ENCODE assay signal across 18 cellular contexts in the genomic region with DNA sequence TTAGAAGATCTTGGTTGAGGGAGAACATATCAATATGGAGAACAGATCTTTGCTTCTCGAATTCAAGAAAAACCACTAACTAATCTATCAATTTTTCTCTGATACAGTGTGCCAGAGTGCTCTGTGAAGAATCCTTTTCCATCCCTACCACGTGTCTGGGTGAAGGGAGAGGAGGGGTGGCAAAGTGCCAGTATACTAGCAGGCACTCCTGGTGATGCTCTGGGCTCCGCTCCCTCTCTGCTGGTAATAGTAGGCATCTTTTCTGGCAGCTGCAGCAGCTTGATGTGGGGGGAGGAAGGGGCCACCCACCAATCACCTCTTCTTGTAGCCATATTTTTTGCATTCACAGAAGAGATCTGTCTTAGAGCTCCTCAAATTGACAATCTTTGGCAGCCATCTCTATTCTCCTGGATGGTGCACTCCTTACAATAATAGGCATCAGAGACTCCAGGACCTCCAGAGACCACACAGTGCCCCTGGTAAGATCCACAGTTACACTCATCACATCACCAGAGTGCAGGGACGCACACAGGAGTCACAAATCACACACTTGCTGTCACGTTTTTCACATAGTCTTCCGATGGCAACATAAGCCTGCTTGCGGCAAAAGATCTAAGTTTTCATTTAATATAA. TPM values are rescaled to one million over a fixed set of nuclear protein-coding genes. Genes with fewer than 3 reads are reported as not detected.
DNase-seq lines count a peak whose midpoint lies in the region; ATAC-seq, FAIRE-seq and TF ChIP-seq lines count a peak whose summit lies in the region.
"Had no signal": no experiment of that assay in that cellular context is flagged by ENCODE, and none has a peak within 500 bp of the region (broad histone marks: within the 10 kb centered on the region; RNA-seq: fewer than 3 reads in every experiment).

No MANE protein-coding gene starts in this region.

- H3K4ac ChIP-seq in mesenchymal stem cell (ENCODE audit: low read depth in 1 of 2, low read length in 2 of 2) = no peak overlapping the region

- H2AFZ ChIP-seq in mesenchymal stem cell (ENCODE audit: low read depth, low read length) = no peak overlapping the region

- no peak overlapping the region for H4K91ac ChIP-seq in mesenchymal stem cell (ENCODE audit: low read length)

- H2BK12ac ChIP-seq in mesenchymal stem cell (ENCODE audit: low read length in 2 of 2) = no peak overlapping the region

- H3K27ac ChIP-seq in caudate nucleus (ENCODE audit: low read depth, low read length) (no peak overlapping the region), aorta (ENCODE audit: low read depth in 1 of 2, low read length in 2 of 2) (no peak overlapping the region), mesenchymal stem cell (ENCODE audit: low read length, poor library complexity, severe bottlenecking) (no peak overlapping the region)
- H3K27ac ChIP-seq: WERI-Rb-1 had no signal

- peaks cover 18% of the 10 kb centered on the region for H3K79me1 ChIP-seq in mesenchymal stem cell (replicated peaks; ENCODE audit: low read length, poor library complexity, severe bottlenecking)

- H3K4me3 ChIP-seq in BE2C (ENCODE audit: low read depth, low read length) = no peak overlapping the region
- no peak overlapping the region for H3K4me3 ChIP-seq in aorta (ENCODE audit: low read length in 2 of 2)
- no peak overlapping the region for H3K4me3 ChIP-seq in mesenchymal stem cell (ENCODE audit: insufficient read depth in 1 of 2, low read depth in 1 of 2, low read length in 2 of 2)

- H4K8ac ChIP-seq in mesenchymal stem cell (ENCODE audit: low read length) = no peak overlapping the region

- no peak overlapping the region for H3K23ac ChIP-seq in mesenchymal stem cell (ENCODE audit: low read length in 2 of 2)

- no peak overlapping the region for H3K9ac ChIP-seq in mesenchymal stem cell (ENCODE audit: low read length)

- H3K9me3 ChIP-seq in BE2C = no peaks in the 10 kb centered on the region
- no peaks in the 10 kb centered on the region for H3K9me3 ChIP-seq in aorta (ENCODE audit: control insufficient read depth, low read length)
- H3K9me3 ChIP-seq in mesenchymal stem cell (ENCODE audit: control insufficient read depth, low read length) = no peaks in the 10 kb centered on the region

- no peak overlapping the region for H2BK120ac ChIP-seq in mesenchymal stem cell (ENCODE audit: low read depth, low read length)

- no peak overlapping the region for H2BK15ac ChIP-seq in mesenchymal stem cell (ENCODE audit: low read depth, poor library complexity, severe bottlenecking)

- no peak overlapping the region for H3K14ac ChIP-seq in mesenchymal stem cell (ENCODE audit: low read length in 2 of 2)

- no peak overlapping the region for H2AK5ac ChIP-seq in mesenchymal stem cell (ENCODE audit: low read length, severe bottlenecking)

- TF ChIP-seq CTCF in BE2C (IDR thresholded peaks at IDR 0.05; ENCODE audit: low read depth, low read length) = no peak

- WGBS in aorta, 2 donors = 84 to 85% methylated on average over 7 of the region's 7 CpGs
- WGBS in mesenchymal stem cell = 100% methylated on average over 3 of the region's 7 CpGs

- H3K4me1 ChIP-seq in BE2C (no peaks in the 10 kb centered on the region), aorta (ENCODE audit: control insufficient read depth in 1 of 2, insufficient read depth in 2 of 2, low read length in 2 of 2) (peaks cover 0 to 3% of the 10 kb centered on the region in 2 donors), mesenchymal stem cell (ENCODE audit: control insufficient read depth, insufficient read depth, low read depth, low read length) (peaks cover 1% of the 10 kb centered on the region)

- ATAC-seq in aorta (ENCODE audit: low FRiP score) (no peak), GM21390 (IDR thresholded peaks at IDR 0.05; ENCODE audit: unreplicated experiment) (no peak)
- ATAC-seq: CD8-positive, alpha-beta T cell; stimulated activated naive CD8-positive, alpha-beta T cell treated with anti-CD3 and anti-CD28 coated beads, Interleukin-15, amount 100 ng/mL, for 72 hours had no signal

- DNase-seq in BE2C (peak; percentile 32), NCI-H2081 (lab: John Stamatoyannopoulos, UW) (peak; percentile 82 to 91), caudate nucleus (lab: John Stamatoyannopoulos, UW) (peak in 32 of 61 donors; percentile 3 to 57 (median 21)), medulla oblongata (ENCODE audit: extremely low spot score) (peak; percentile 50), aorta (no peak), mesenchymal stem cell (no peak), RCC 7860 (ENCODE audit: low spot score) (no peak)
- DNase-seq: activated CD4-positive, alpha-beta memory T cell treated with anti-CD3 and anti-CD28 coated beads for 36 hours; activated naive CD4-positive, alpha-beta T cell treated with anti-CD3 and anti-CD28 coated beads, Interleukin-2, amount 50 U/mL, for 16 hours; activated T-cell treated with anti-CD3 and anti-CD28 coated beads, Interleukin-2, amount 50 U/mL, for 1 hour; CD8-positive, alpha-beta T cell; foreskin fibroblast; NCI-H2227 treated with DMSO at 0.1 percent for 48 hours; stimulated activated CD4-positive, alpha-beta T cell treated with anti-CD3 and anti-CD28 coated beads, Interleukin-1b, Interleukin-23, amount 100 ng/mL, for 48 hours; stimulated activated naive CD8-positive, alpha-beta T cell treated with anti-CD3 and anti-CD28 coated beads, Interleukin-15, amount 100 ng/mL, for 72 hours; WERI-Rb-1 had no signal

- no peak overlapping the region for H3K18ac ChIP-seq in mesenchymal stem cell (ENCODE audit: low read depth in 1 of 2, low read length in 2 of 2)

- H2BK5ac ChIP-seq in mesenchymal stem cell (ENCODE audit: low read depth, low read length, poor library complexity, severe bottlenecking) = no peak overlapping the region

- no peak for FAIRE-seq in RCC 7860 (lab: Jason Lieb, UNC)
- FAIRE-seq: GM18507 had no signal

- no peak overlapping the region for H3K4me2 ChIP-seq in mesenchymal stem cell (ENCODE audit: low read length, poor library complexity, severe bottlenecking)

- intact Hi-C loops in aorta (cut with DNase I) = no loop called here

- no peaks in the 10 kb centered on the region for H3K27me3 ChIP-seq in BE2C
- no peaks in the 10 kb centered on the region for H3K27me3 ChIP-seq in aorta (ENCODE audit: control insufficient read depth in 1 of 2, insufficient read depth in 2 of 2, low read length in 1 of 2)
- H3K27me3 ChIP-seq in mesenchymal stem cell (ENCODE audit: control insufficient read depth in 1 of 2, insufficient read depth in 1 of 2, low read length in 2 of 2) = no peaks in the 10 kb centered on the region

- H3K36me3 ChIP-seq in BE2C (no peaks in the 10 kb centered on the region), aorta (ENCODE audit: control insufficient read depth in 1 of 2, insufficient read depth in 2 of 2, low read length in 1 of 2) (no peaks in the 10 kb centered on the region), mesenchymal stem cell (ENCODE audit: control insufficient read depth in 1 of 2, insufficient read depth in 2 of 2, low read depth in 1 of 2, low read length in 2 of 2) (peaks cover 0 to 3% of the 10 kb centered on the region in 2 experiments)

RNA-seq across cellular contexts. Expression of a gene that starts 15.7 kb away (rescaled TPM):
- 14.0 TPM for polyA plus RNA-seq in BE2C (2012; ENCODE audit: insufficient read depth, insufficient read length, low read depth)
- 10 to 100 TPM; 12.6 to 16.1 TPM for total RNA-seq in aorta
- polyA plus RNA-seq in aorta = 10 to 100 TPM in 1 of 2 donors, 1 to 10 TPM in 1; 7.1 to 17.7 TPM
- 18.3 TPM for polyA plus RNA-seq in mesenchymal stem cell (2013, experiment 1 of 2)
- polyA plus RNA-seq in mesenchymal stem cell (2013, experiment 2 of 2) = 18.5 TPM

Comparison
In these comparisons a context has a peak if more than half of its experiments do, and no peak if none do; other contexts are left out.
1. DNase-seq: peak in BE2C (single experiment), NCI-H2081 (2 of 2), caudate nucleus (32 of 61) and medulla oblongata (single experiment); none in aorta (0 of 2), mesenchymal stem cell (single experiment) and RCC 7860 (single experiment).